In genomic region chr16:30139895-30140481, GRCh38 we compare ENCODE assay signal across 1 cellular context.
A peak's percentile ranks its signal among the peaks of the same experiment; 100 is the strongest.
TF ChIP-seq lines count a peak whose summit lies in the region.

No MANE protein-coding gene starts in this region.

TF ChIP-seq in HepG2, 621 proteins besides CTCF, POLR2A, EP300 and RAD21 (continued from another document and continues in another):
- no peak for TF ChIP-seq ZNF407 (CRISPR knock-in tag; IDR thresholded peaks at IDR 0.05; ENCODE audit: not compliant biosample characterization)
- TF ChIP-seq ZBED4 (CRISPR knock-in tag; IDR thresholded peaks at IDR 0.05; ENCODE audit: borderline replicate concordance) = peak; percentile 72; the same call in 1 of the 2 replicates
- TF ChIP-seq HMGXB3 (CRISPR knock-in tag; IDR thresholded peaks at IDR 0.05; ENCODE audit: borderline replicate concordance) = peak; percentile 50; the same call in 1 of the 2 replicates
- TF ChIP-seq NKX3-1 (CRISPR knock-in tag; IDR thresholded peaks at IDR 0.05) = no peak
- no peak for TF ChIP-seq GTF3A (CRISPR knock-in tag; conservative IDR thresholded peaks at IDR 0.05)
- no peak; the same call in 1 of the 2 replicates for TF ChIP-seq RXRA (CRISPR knock-in tag; IDR thresholded peaks at IDR 0.05)
- TF ChIP-seq ZNF704 (CRISPR knock-in tag; IDR thresholded peaks at IDR 0.05; ENCODE audit: borderline replicate concordance) = no peak
- TF ChIP-seq ATM (IDR thresholded peaks at IDR 0.05; ENCODE audit: borderline replicate concordance) = 0 out of 2 replicates have a peak, but pooled peaks have one; percentile 87
- no peak for TF ChIP-seq IKZF4 (CRISPR knock-in tag; IDR thresholded peaks at IDR 0.05; ENCODE audit: borderline replicate concordance, low read depth, not compliant biosample characterization)
- TF ChIP-seq TAF15 (IDR thresholded peaks at IDR 0.05; ENCODE audit: low read depth, low read length, poor library complexity, severe bottlenecking) = no peak
- TF ChIP-seq ZFYVE20 (CRISPR knock-in tag; IDR thresholded peaks at IDR 0.05; ENCODE audit: borderline replicate concordance, low read depth) = no peak
- no peak for TF ChIP-seq ZNF496 (CRISPR knock-in tag; IDR thresholded peaks at IDR 0.05; ENCODE audit: insufficient replicate concordance)
- no peak for TF ChIP-seq ZNF687 (CRISPR knock-in tag; IDR thresholded peaks at IDR 0.05)
- no peak for TF ChIP-seq ZNF501 (CRISPR knock-in tag; IDR thresholded peaks at IDR 0.05)
- peak; percentile 95 for TF ChIP-seq RXRB (CRISPR knock-in tag; IDR thresholded peaks at IDR 0.05; ENCODE audit: borderline replicate concordance)
- peak; percentile 68; the same call in 1 of the 2 replicates for TF ChIP-seq ZNF589 (CRISPR knock-in tag; conservative IDR thresholded peaks at IDR 0.05)
- TF ChIP-seq DMTF1 (CRISPR knock-in tag; IDR thresholded peaks at IDR 0.05) = no peak
- TF ChIP-seq SNAI1 (CRISPR knock-in tag; IDR thresholded peaks at IDR 0.05; ENCODE audit: borderline replicate concordance) = no peak
- peak; percentile 90 for TF ChIP-seq TBX3 (IDR thresholded peaks at IDR 0.05; ENCODE audit: borderline replicate concordance)
- TF ChIP-seq ZNF850 (CRISPR knock-in tag; conservative IDR thresholded peaks at IDR 0.05) = no peak
- no peak; the same call in 1 of the 2 replicates for TF ChIP-seq ZNF101 (CRISPR knock-in tag; IDR thresholded peaks at IDR 0.05; ENCODE audit: borderline replicate concordance, low read depth)
- no peak for TF ChIP-seq FOXC1 (CRISPR knock-in tag; IDR thresholded peaks at IDR 0.05; ENCODE audit: borderline replicate concordance)
- 0 out of 2 replicates have a peak, but pooled peaks have one; percentile 36 for TF ChIP-seq CCDC6 (CRISPR knock-in tag; IDR thresholded peaks at IDR 0.05)
- TF ChIP-seq CERS6 (CRISPR knock-in tag; IDR thresholded peaks at IDR 0.05) = no peak
